29 cellular contexts compared by ENCODE assay signal in the genomic region with DNA sequence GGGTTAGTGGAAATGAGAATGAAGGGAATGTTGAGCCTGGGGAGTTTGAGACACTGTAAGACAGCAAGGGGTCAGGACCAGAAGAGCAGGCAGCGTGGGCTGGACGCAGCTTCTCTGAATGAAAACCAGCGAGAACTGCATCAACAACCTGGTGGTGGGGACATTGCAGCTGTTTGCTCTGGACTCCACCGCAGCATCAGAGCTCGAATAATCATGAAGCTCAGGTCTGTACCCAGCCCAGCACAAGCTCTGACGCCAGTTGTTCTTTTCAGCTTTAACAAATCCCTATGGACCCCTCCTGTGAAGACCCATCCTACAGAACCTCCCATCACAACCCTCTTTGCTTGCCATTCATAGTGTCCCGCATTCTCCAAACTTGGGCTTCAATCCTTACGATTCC.
"Had no signal": no experiment of that assay in that cellular context is flagged by ENCODE, and none has a peak within 500 bp of the region (broad histone marks: within the 10 kb centered on the region; RNA-seq: fewer than 3 reads in every experiment).

No MANE protein-coding gene starts in this region.

- H3K36me3 ChIP-seq: adrenal gland, gastrocnemius medialis, ovary, prostate gland, suprapubic skin, transverse colon had no signal

- H3K36me3 Mint-ChIP-seq: activated naive CD8-positive, alpha-beta T cell treated with anti-CD3 and anti-CD28 coated beads for 36 hours; immature natural killer cell; memory B cell; naive thymus-derived CD8-positive, alpha-beta T cell; stimulated activated naive B cell treated with anti-CD40 and anti-IgM and Interleukin-4, amounts not matched to agents 10 μg/mL and 1 μg/mL and 100 μg/mL, for 72 hours had no signal

- H3K4me1 ChIP-seq: adrenal gland, body of pancreas, prostate gland, suprapubic skin, transverse colon had no signal

- H3K4me3 ChIP-seq: adrenal gland, body of pancreas, gastrocnemius medialis, ovary, prostate gland, suprapubic skin, transverse colon had no signal

- H3K9me3 Mint-ChIP-seq: activated naive CD4-positive, alpha-beta T cell treated with anti-CD3 and anti-CD28 coated beads for 36 hours; activated naive CD8-positive, alpha-beta T cell treated with anti-CD3 and anti-CD28 coated beads for 36 hours; activated T-helper 1 cell treated with anti-CD3 and anti-CD28 coated beads, Interleukin-12 subunit alpha, Interleukin-12 subunit beta, Interleukin-2, Interleukin-4 antibody, amounts not matched to agents 30 ng/mL and 10 ng/mL and 1 ng/mL, durations not matched to agents 14 hours and 24 hours and 36 hours; memory B cell; stimulated activated naive B cell treated with anti-CD40 and anti-IgM and Interleukin-4, amounts not matched to agents 10 μg/mL and 1 μg/mL and 100 μg/mL, for 72 hours; T-helper 1 cell treated with Interleukin-12 subunit alpha and Interleukin-12 subunit beta and Interleukin-4 antibody, amounts not matched to agents 30 μg/mL and 1 μg/mL, for 36 hours had no signal

- H3K27ac Mint-ChIP-seq: activated naive CD4-positive, alpha-beta T cell treated with anti-CD3 and anti-CD28 coated beads for 36 hours; activated naive CD8-positive, alpha-beta T cell treated with anti-CD3 and anti-CD28 coated beads for 36 hours; activated T-helper 1 cell treated with anti-CD3 and anti-CD28 coated beads, Interleukin-12 subunit alpha, Interleukin-12 subunit beta, Interleukin-2, Interleukin-4 antibody, amounts not matched to agents 30 ng/mL and 10 ng/mL and 1 ng/mL, durations not matched to agents 14 hours and 24 hours and 36 hours; memory B cell; naive thymus-derived CD8-positive, alpha-beta T cell; stimulated activated naive B cell treated with anti-CD40 and anti-IgM and Interleukin-4, amounts not matched to agents 10 μg/mL and 1 μg/mL and 100 μg/mL, for 72 hours; T-helper 1 cell treated with Interleukin-12 subunit alpha and Interleukin-12 subunit beta and Interleukin-4 antibody, amounts not matched to agents 30 μg/mL and 1 μg/mL, for 36 hours had no signal

- H3K27ac ChIP-seq: adrenal gland, body of pancreas, epithelial cell of prostate, gastrocnemius medialis, ovary, prostate gland, suprapubic skin, transverse colon, VCaP had no signal

- H3K9me3 ChIP-seq: adrenal gland, body of pancreas, gastrocnemius medialis, ovary, prostate gland, suprapubic skin, transverse colon had no signal

- DNase-seq: activated CD4-positive, alpha-beta T cell treated with anti-CD3 and anti-CD28 coated beads for 48 hours; activated CD4-positive, alpha-beta T cell treated with anti-CD3 and anti-CD28 coated beads, Interleukin-2, amount 50 U/mL, for 48 hours; activated CD8-positive, alpha-beta memory T cell treated with anti-CD3 and anti-CD28 coated beads, Interleukin-2, amount 50 U/mL, for 4 hours; activated effector memory CD4-positive, alpha-beta T cell treated with anti-CD3 and anti-CD28 coated beads, Interleukin-2, amount 50 U/mL, for 16 hours; activated naive CD4-positive, alpha-beta T cell treated with anti-CD3 and anti-CD28 coated beads for 36 hours; activated naive CD8-positive, alpha-beta T cell treated with anti-CD3 and anti-CD28 coated beads for 36 hours; activated T-cell treated with anti-CD3 and anti-CD28 coated beads, Interleukin-2, amount 50 U/mL, for 1 hour; adrenal gland; aorta; body of pancreas; gastrocnemius medialis; glutamatergic neuron; immature natural killer cell; kidney; left colon; naive thymus-derived CD8-positive, alpha-beta T cell; ovary; stimulated activated CD4-positive, alpha-beta T cell treated with anti-CD3 and anti-CD28 coated beads, Interleukin-15, amount 100 ng/mL, for 24 hours; stimulated activated CD4-positive, alpha-beta T cell treated with anti-CD3 and anti-CD28 coated beads, Interleukin-2, amount 100 ng/mL, for 24 hours; stimulated activated naive B cell treated with anti-CD40 and anti-IgM and Interleukin-4, amounts not matched to agents 10 μg/mL and 1 μg/mL and 100 μg/mL, for 72 hours; T-helper 9 cell; transverse colon had no signal

- H3K27me3 Mint-ChIP-seq: activated naive CD8-positive, alpha-beta T cell treated with anti-CD3 and anti-CD28 coated beads for 36 hours; memory B cell; naive thymus-derived CD8-positive, alpha-beta T cell; stimulated activated naive B cell treated with anti-CD40 and anti-IgM and Interleukin-4, amounts not matched to agents 10 μg/mL and 1 μg/mL and 100 μg/mL, for 72 hours had no signal

- H3K4me3 Mint-ChIP-seq: activated naive CD4-positive, alpha-beta T cell treated with anti-CD3 and anti-CD28 coated beads for 36 hours; activated naive CD8-positive, alpha-beta T cell treated with anti-CD3 and anti-CD28 coated beads for 36 hours; activated T-helper 1 cell treated with anti-CD3 and anti-CD28 coated beads, Interleukin-12 subunit alpha, Interleukin-12 subunit beta, Interleukin-2, Interleukin-4 antibody, amounts not matched to agents 30 ng/mL and 10 ng/mL and 1 ng/mL, durations not matched to agents 14 hours and 24 hours and 36 hours; immature natural killer cell; memory B cell; naive thymus-derived CD8-positive, alpha-beta T cell; stimulated activated naive B cell treated with anti-CD40 and anti-IgM and Interleukin-4, amounts not matched to agents 10 μg/mL and 1 μg/mL and 100 μg/mL, for 72 hours; T-helper 1 cell treated with Interleukin-12 subunit alpha and Interleukin-12 subunit beta and Interleukin-4 antibody, amounts not matched to agents 30 μg/mL and 1 μg/mL, for 36 hours had no signal

- H3K27me3 ChIP-seq: adrenal gland, body of pancreas, gastrocnemius medialis, ovary, suprapubic skin, transverse colon had no signal
